8 cellular contexts compared by ENCODE assay signal in the genomic region with DNA sequence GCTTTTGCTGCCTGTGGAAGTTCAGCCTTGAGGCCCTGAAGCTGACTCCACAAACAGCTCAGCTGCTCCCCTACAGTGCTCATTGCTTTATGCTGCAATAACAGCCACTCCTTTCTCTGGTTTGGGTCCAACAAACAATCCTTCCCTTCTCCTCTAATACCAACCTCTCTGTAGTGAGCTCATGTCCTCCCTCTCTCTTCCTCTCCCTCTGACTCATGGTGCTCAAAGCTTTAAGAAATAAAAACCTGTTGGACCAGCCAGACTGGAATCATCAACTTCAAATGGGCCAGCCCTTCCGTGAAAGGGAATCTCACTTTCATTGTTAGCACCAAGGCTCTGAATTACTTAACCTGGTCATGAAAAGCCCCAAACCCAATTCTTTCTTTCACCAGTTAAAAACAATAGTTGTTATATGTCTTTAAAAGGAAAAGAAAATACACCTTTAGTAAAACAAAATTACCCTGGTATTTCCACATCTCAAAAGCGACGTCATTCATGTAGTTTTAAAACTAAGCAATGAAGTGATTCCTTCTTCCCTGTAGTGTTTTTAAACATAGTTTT.
DNase-seq lines count a peak whose midpoint lies in the region; ATAC-seq, FAIRE-seq and TF ChIP-seq lines count a peak whose summit lies in the region.

No MANE protein-coding gene starts in this region.

- CTCF ChIA-PET in endothelial cell of umbilical vein (lab: Charles Lee), result interaction anchor here (0.8 to 1.4 kb wide), 8 partner anchors 9 to 166 kb away, joined by 3 to 7 read pairs (median 3); no protein-coding TSS in a partner anchor

- POLR2A ChIA-PET in endothelial cell of umbilical vein (lab: Charles Lee), result interaction anchor here (1.1 to 1.6 kb wide), 2 partner anchors 10 to 120 kb away, joined by 4 to 6 read pairs; no protein-coding TSS in a partner anchor

- dilution Hi-C loops in endothelial cell of umbilical vein (cut with MboI; ENCODE audit: extremely low pct_ligation_motif_present, low sequenced_read_pairs), result no loop called here

- H3K9ac ChIP-seq in OCI-LY3 (ENCODE audit: low read length), result peak overlapping the region; percentile 37; the same call in 1 of the 2 replicates
- H3K9ac ChIP-seq in endothelial cell of umbilical vein (replicated peaks; ENCODE audit: extremely low read depth, insufficient read depth, low read length), result peak overlapping the region; percentile 29
- H3K9ac ChIP-seq in parathyroid adenoma, result no peak overlapping the region

- H4K20me1 ChIP-seq in OCI-LY3 (ENCODE audit: insufficient read depth, low read length), result no peaks in the 10 kb centered on the region
- no peaks in the 10 kb centered on the region for H4K20me1 ChIP-seq in endothelial cell of umbilical vein (replicated peaks; ENCODE audit: control insufficient read depth, extremely low read depth, insufficient read depth, low read length)

- BruUV-seq in endothelial cell of umbilical vein (replicated peaks; lab: Mats Ljungman, UMichigan), result TSS peak; percentile 87

- intact Hi-C loops in endothelial cell of umbilical vein (cut with micrococcal nuclease), result no loop called here

- H3K4me1 ChIP-seq in OCI-LY3 (ENCODE audit: low read length) (peaks cover 21% of the 10 kb centered on the region), endothelial cell of umbilical vein (ENCODE audit: control insufficient read depth, extremely low read depth, insufficient read depth, low read length) (peaks cover 18% of the 10 kb centered on the region), parathyroid adenoma (peaks cover 21% of the 10 kb centered on the region)

- no peaks in the 10 kb centered on the region for H3K27me3 ChIP-seq in OCI-LY3 (ENCODE audit: low read depth, low read length)
- no peaks in the 10 kb centered on the region for H3K27me3 ChIP-seq in endothelial cell of umbilical vein (ENCODE audit: control insufficient read depth in 2 of 2, insufficient read depth in 2 of 2, low read length in 2 of 2)
- no peaks in the 10 kb centered on the region for H3K27me3 ChIP-seq in parathyroid adenoma (ENCODE audit: control insufficient read depth, insufficient read depth, low read length)

- TF ChIP-seq CTCF in OCI-LY3 (IDR thresholded peaks at IDR 0.05; ENCODE audit: low read depth, low read length) (no peak), endothelial cell of umbilical vein (IDR thresholded peaks at IDR 0.05; ENCODE audit: extremely low read depth in 1 of 2, insufficient read depth in 1 of 2, low read depth in 1 of 2, low read length in 2 of 2) (no peak), parathyroid adenoma (IDR thresholded peaks at IDR 0.05) (no peak)

- H3K4me3 ChIP-seq in OCI-LY3 (ENCODE audit: low read length) (peak overlapping the region; percentile 17), endothelial cell of umbilical vein (replicated peaks in 1 of 3; ENCODE audit: insufficient read depth in 1 of 3, low read depth in 1 of 3, low read length in 3 of 3) (no peak overlapping the region), parathyroid adenoma (ENCODE audit: low read depth, low read length) (no peak overlapping the region)

- H2AFZ ChIP-seq in OCI-LY3 (ENCODE audit: low read depth, low read length) (peak overlapping the region; percentile 91), endothelial cell of umbilical vein (ENCODE audit: low read depth, low read length) (peak overlapping the region; percentile 85), parathyroid adenoma (peak overlapping the region; percentile 44)

- H3K4me2 ChIP-seq in OCI-LY3 (ENCODE audit: low read length), result peak overlapping the region; percentile 62
- peak overlapping the region; percentile 76 for H3K4me2 ChIP-seq in endothelial cell of umbilical vein (ENCODE audit: insufficient read depth, low read length)
- H3K4me2 ChIP-seq in parathyroid adenoma (ENCODE audit: low read length), result peak overlapping the region; percentile 25

- H3K27ac ChIP-seq in OCI-LY3 (ENCODE audit: low read length) (peak overlapping the region; percentile 30; the same call in 1 of the 2 replicates), endothelial cell of umbilical vein (ENCODE audit: insufficient read depth, low read depth, low read length) (peak overlapping the region; percentile 78), parathyroid adenoma (peak overlapping the region; percentile 15), caudate nucleus (ENCODE audit: low read depth, low read length) (no peak overlapping the region)

- H3K36me3 ChIP-seq in OCI-LY3 (replicated peaks; ENCODE audit: low read depth, low read length), result no peaks in the 10 kb centered on the region
- no peaks in the 10 kb centered on the region for H3K36me3 ChIP-seq in endothelial cell of umbilical vein (ENCODE audit: control insufficient read depth in 2 of 2, extremely low read depth in 1 of 2, insufficient read depth in 2 of 2, low read length in 2 of 2)
- H3K36me3 ChIP-seq in parathyroid adenoma (ENCODE audit: control insufficient read depth, insufficient read depth, low read length), result no peaks in the 10 kb centered on the region

- ATAC-seq in HG02588 (IDR thresholded peaks at IDR 0.05; ENCODE audit: unreplicated experiment), result peak; percentile 49
- ATAC-seq in GM21528 (IDR thresholded peaks at IDR 0.05; ENCODE audit: low FRiP score, unreplicated experiment), result no peak

- H3K9me1 ChIP-seq in endothelial cell of umbilical vein (replicated peaks; ENCODE audit: control insufficient read depth, extremely low read depth, insufficient read depth, low read length), result no peaks in the 10 kb centered on the region

- H3K79me2 ChIP-seq in OCI-LY3 (ENCODE audit: low read length), result no peaks in the 10 kb centered on the region
- no peaks in the 10 kb centered on the region for H3K79me2 ChIP-seq in endothelial cell of umbilical vein (ENCODE audit: control insufficient read depth, insufficient read depth, low read length)
- H3K79me2 ChIP-seq in parathyroid adenoma, result no peaks in the 10 kb centered on the region

- H3K9me3 ChIP-seq in OCI-LY3 (ENCODE audit: insufficient read depth, low read length), result no peaks in the 10 kb centered on the region
- H3K9me3 ChIP-seq in endothelial cell of umbilical vein (replicated peaks; ENCODE audit: control insufficient read depth, insufficient read depth, low read length), result no peaks in the 10 kb centered on the region
- H3K9me3 ChIP-seq in parathyroid adenoma (ENCODE audit: control insufficient read depth, low read length), result no peaks in the 10 kb centered on the region

- peak; percentile 69 for FAIRE-seq in endothelial cell of umbilical vein (lab: Jason Lieb, UNC)

- no peak for TF ChIP-seq POLR2A in endothelial cell of umbilical vein (IDR thresholded peaks at IDR 0.05; ENCODE audit: low read depth, low read length)

- DNase-seq in EL (peak; percentile 87), endothelial cell of umbilical vein (ENCODE audit: low read depth, low spot score) (peak; percentile 64), cerebellum (ENCODE audit: low spot score) (no peak), caudate nucleus (lab: John Stamatoyannopoulos, UW) (no peak)

TF ChIP-seq in endothelial cell of umbilical vein, 7 proteins besides CTCF, POLR2A, EP300 and RAD21:
- TF ChIP-seq GATA2 (IDR thresholded peaks at IDR 0.05; ENCODE audit: insufficient read depth, insufficient read length, low read depth, low read length) (no peak), FOS (IDR thresholded peaks at IDR 0.05; ENCODE audit: borderline replicate concordance, insufficient read depth, low read length) (peak; percentile 68), MYC (IDR thresholded peaks at IDR 0.05; ENCODE audit: low read depth, low read length) (no peak), POLR2AphosphoS5 (IDR thresholded peaks at IDR 0.05; ENCODE audit: insufficient read depth, low read depth, low read length) (no peak), EZH2 (IDR thresholded peaks at IDR 0.05; ENCODE audit: borderline replicate concordance, low read depth, low read length, severe bottlenecking) (no peak), JUN (IDR thresholded peaks at IDR 0.05; ENCODE audit: borderline replicate concordance, insufficient read depth, insufficient read length, low read depth) (peak; percentile 38), MAX (IDR thresholded peaks at IDR 0.05; ENCODE audit: insufficient read depth, insufficient read length) (no peak)

Comparison
In these comparisons a context has a peak if more than half of its experiments do, and no peak if none do; other contexts are left out.
1. DNase-seq: peak in EL (single experiment) and endothelial cell of umbilical vein (single experiment); none in cerebellum (single experiment) and caudate nucleus (0 of 61).
2. H3K4me2 ChIP-seq: peak in every context shown above with its lines; median percentile 76 in endothelial cell of umbilical vein; 62 in OCI-LY3; 25 in parathyroid adenoma.
3. Peak in every context shown above with its lines, with median percentiles within 50 percentile points of each other: H2AFZ ChIP-seq.